Comparison of ENCODE assay signal across 17 cellular contexts in the genomic region with DNA sequence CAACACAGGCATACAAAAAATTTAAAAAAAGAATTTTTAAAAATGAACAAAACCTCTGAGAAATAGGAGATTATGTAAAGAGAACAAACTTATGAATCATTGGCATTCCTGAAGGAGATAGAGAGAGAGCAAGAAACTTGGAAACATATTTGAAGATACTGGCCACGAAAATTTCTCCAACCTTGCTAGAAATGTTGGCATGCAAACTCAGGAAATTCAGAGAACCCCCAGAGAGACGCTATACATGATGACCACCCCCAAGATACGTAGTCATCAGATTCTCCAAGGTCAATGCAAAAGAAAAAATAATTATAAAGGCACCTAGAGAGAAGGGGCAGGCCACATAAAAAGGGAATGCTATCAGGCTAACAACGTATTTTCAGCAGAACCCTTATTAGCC.
DNase-seq lines count a peak whose midpoint lies in the region; FAIRE-seq and TF ChIP-seq lines count a peak whose summit lies in the region.
"Had no signal": no experiment of that assay in that cellular context is flagged by ENCODE, and none has a peak within 500 bp of the region (broad histone marks: within the 10 kb centered on the region; RNA-seq: fewer than 3 reads in every experiment).

No MANE protein-coding gene starts in this region.

- H3K27ac Mint-ChIP-seq in chondrocyte (ENCODE audit: unreplicated experiment), result peak overlapping the region; percentile 7
- H3K27ac Mint-ChIP-seq: B cell; CD8-positive, alpha-beta T cell; HFFc6 had no signal

- H3K4me3 ChIP-seq in adipocyte (ENCODE audit: low read length) (no peak overlapping the region), fibroblast of the aortic adventitia (ENCODE audit: low read depth, low read length) (no peak overlapping the region)
- H3K4me3 ChIP-seq: BLaER1 treated with 17β-estradiol and CSF1 and Interleukin-3, amounts not matched to agents 10 nM and 100 nM had no signal

- peaks cover 14% of the 10 kb centered on the region for H3K9me3 Mint-ChIP-seq in chondrocyte (ENCODE audit: low read depth)
- H3K9me3 Mint-ChIP-seq: HFFc6 had no signal

- no peaks in the 10 kb centered on the region for H3K27me3 Mint-ChIP-seq in chondrocyte (ENCODE audit: low read depth)
- H3K27me3 Mint-ChIP-seq: B cell had no signal

- H3K9me3 ChIP-seq in adipocyte (ENCODE audit: control insufficient read depth, low read length), result peaks cover 4% of the 10 kb centered on the region

- no peaks in the 10 kb centered on the region for H3K27me3 ChIP-seq in adipocyte (replicated peaks; ENCODE audit: control insufficient read depth, insufficient read depth, low read length)
- H3K27me3 ChIP-seq: BLaER1 treated with 17β-estradiol and CSF1 and Interleukin-3, amounts not matched to agents 10 nM and 100 nM had no signal

- peaks cover 18% of the 10 kb centered on the region for H3K4me1 ChIP-seq in adipocyte (ENCODE audit: control insufficient read depth, insufficient read depth, low read length)

- H3K36me3 ChIP-seq in adipocyte (ENCODE audit: control insufficient read depth, insufficient read depth, low read length, severe bottlenecking), result no peaks in the 10 kb centered on the region
- H3K36me3 ChIP-seq: BLaER1 treated with 17β-estradiol and CSF1 and Interleukin-3, amounts not matched to agents 10 nM and 100 nM had no signal

- H3K9ac ChIP-seq in adipocyte (ENCODE audit: low read length), result no peak overlapping the region
- H3K9ac ChIP-seq: BLaER1 treated with 17β-estradiol and CSF1 and Interleukin-3, amounts not matched to agents 10 nM and 100 nM had no signal

- FAIRE-seq in frontal cortex (lab: Jason Lieb, UNC), result no peak

- no peaks in the 10 kb centered on the region for H3K36me3 Mint-ChIP-seq in chondrocyte (ENCODE audit: low read depth)
- H3K36me3 Mint-ChIP-seq: CD8-positive, alpha-beta T cell had no signal

- DNase-seq in adipocyte (ENCODE audit: low read depth) (peak; percentile 3), chondrocyte (ENCODE audit: low spot score) (no peak), fibroblast of the aortic adventitia (ENCODE audit: low read depth) (peak; percentile 23), T-helper 2 cell (no peak), OCI-M2 (lab: John Stamatoyannopoulos, UW; ENCODE audit: unreplicated experiment) (no peak), frontal cortex (ENCODE audit: low spot score in 2 of 2) (no peak)
- DNase-seq in effector CD4-positive, alpha-beta T cell, result no peak
- DNase-seq: 8988T; Calu3; CD8-positive, alpha-beta T cell; DMS79 treated with DMSO at 0.1 percent for 48 hours; GF-D8; GOT3; H7 had no signal

- TF ChIP-seq CTCF in chondrocyte (IDR thresholded peaks at IDR 0.05), result no peak
- TF ChIP-seq CTCF in fibroblast of the aortic adventitia (IDR thresholded peaks at IDR 0.05; ENCODE audit: insufficient read depth, low read length), result no peak

- H3K4me3 Mint-ChIP-seq in chondrocyte (ENCODE audit: unreplicated experiment), result no peak overlapping the region
- H3K4me3 Mint-ChIP-seq: B cell; CD8-positive, alpha-beta T cell; HFFc6 had no signal

- H3K4me1 Mint-ChIP-seq in chondrocyte (ENCODE audit: low read depth), result peaks cover 11% of the 10 kb centered on the region
- H3K4me1 Mint-ChIP-seq: B cell had no signal

Comparison
In these comparisons a context has a peak if more than half of its experiments do, and no peak if none do; other contexts are left out.
1. DNase-seq: peak in adipocyte (single experiment) and fibroblast of the aortic adventitia (single experiment); none in chondrocyte (single experiment), T-helper 2 cell (0 of 5), OCI-M2 (single experiment), frontal cortex (0 of 2) and effector CD4-positive, alpha-beta T cell (single experiment).